ENCODE assay signal across 8 cellular contexts in the genomic region with DNA sequence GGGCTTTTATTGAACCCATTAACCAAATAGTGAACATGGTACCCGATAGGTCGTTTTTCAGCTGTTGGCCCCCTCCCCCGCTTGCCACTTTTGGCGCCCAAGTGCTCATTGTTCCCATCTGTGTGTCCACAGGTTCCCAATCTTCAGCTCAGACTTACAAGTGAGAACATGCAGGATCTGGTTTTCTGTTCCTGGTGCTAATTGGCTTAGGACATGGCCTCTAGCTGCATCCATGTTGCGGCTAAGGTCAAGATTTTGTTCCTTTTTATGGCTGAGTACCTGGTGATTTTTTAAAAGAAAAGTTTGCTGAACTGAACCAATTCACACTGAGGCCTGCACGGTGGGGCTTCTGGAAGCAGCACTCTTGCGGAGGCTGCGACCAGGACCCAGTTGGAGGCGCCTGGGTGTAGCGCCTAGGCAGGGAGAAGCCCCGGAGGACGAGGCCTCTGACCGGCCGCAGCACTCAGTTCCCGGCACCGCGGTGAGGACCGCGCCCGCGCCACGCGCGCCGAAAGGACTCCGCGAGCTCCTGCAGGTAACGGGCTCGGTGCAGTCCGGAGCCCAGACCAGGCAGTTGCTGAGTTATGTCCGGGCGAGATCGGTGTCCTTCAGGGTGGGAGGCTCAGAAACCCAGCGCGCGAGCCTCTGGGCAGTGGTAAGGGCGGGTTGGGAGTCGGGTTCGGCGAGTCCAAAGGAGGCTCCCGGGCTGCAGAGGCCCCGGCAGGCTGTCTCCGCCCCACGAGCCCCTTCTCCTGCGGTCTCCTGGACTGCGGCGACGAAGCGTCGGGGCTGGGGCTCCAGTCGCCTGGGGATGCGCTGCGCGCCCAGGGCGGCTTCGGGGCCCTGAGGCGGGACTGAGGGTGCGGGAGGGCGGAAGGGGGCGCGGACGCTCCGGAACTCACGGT. TPM values are rescaled to one million over a fixed set of nuclear protein-coding genes. Genes with fewer than 3 reads are reported as not detected.
A peak's percentile ranks its signal among the peaks of the same experiment; 100 is the strongest.
DNase-seq lines count a peak whose midpoint lies in the region; ATAC-seq and TF ChIP-seq lines count a peak whose summit lies in the region.

No MANE protein-coding gene starts in this region.

- BruUV-seq in IMR-90 (replicated peaks; lab: Mats Ljungman, UMichigan), result no TSS peak

- H3K4me3 Mint-ChIP-seq in CD14-positive monocyte, result peak overlapping the region; percentile 56 to 88

- no peak overlapping the region for H3K27ac Mint-ChIP-seq in CD14-positive monocyte

- no peak overlapping the region for H4K8ac ChIP-seq in IMR-90 (ENCODE audit: low read depth in 2 of 2, low read length in 2 of 2)

- no peak overlapping the region for H4K5ac ChIP-seq in IMR-90 (ENCODE audit: low read depth, low read length)

- H3K27ac ChIP-seq in IMR-90 (ENCODE audit: insufficient read depth, low read length), result no peak overlapping the region
- peak overlapping the region in 2 of 4 donors; percentile 75 to 85 for H3K27ac ChIP-seq in upper lobe of left lung

- H4K91ac ChIP-seq in IMR-90 (ENCODE audit: insufficient read depth, low read depth, low read length), result no peak overlapping the region

- no peaks in the 10 kb centered on the region; the same call in 1 of the 2 replicates for H3K9me1 ChIP-seq in IMR-90 (ENCODE audit: insufficient read depth, low read length)

- 0 out of 2 replicates have a peak overlapping the region, but pooled peaks have one; percentile 27 for H3K9ac ChIP-seq in IMR-90 (ENCODE audit: low read depth, low read length)

- H3K4me1 ChIP-seq in IMR-90 (ENCODE audit: control insufficient read depth, insufficient read depth, low read length) (no peaks in the 10 kb centered on the region; the same call in 1 of the 2 replicates), upper lobe of left lung (peaks cover 7 to 22% (median 19%) of the 10 kb centered on the region in 4 donors)

- intact Hi-C loops in CD14-positive monocyte (cut with micrococcal nuclease), result no loop called here
- intact Hi-C loops in IMR-90 (cut with micrococcal nuclease), result loop anchor here (2.0 kb wide), 1 partner anchor 14 kb away; no protein-coding TSS in a partner anchor

- peaks cover 16% of the 10 kb centered on the region for H3K4me1 Mint-ChIP-seq in CD14-positive monocyte

- 18% methylated on average over 29 of the region's 64 CpGs; no CpG with 5 or more reads in 1 of the 2 experiments for WGBS in IMR-90 (ENCODE audit: extremely low coverage in 2 of 2, insufficient read length in 1 of 2), 2 experiments
- WGBS in upper lobe of left lung, 2 donors, result 18 to 23% methylated on average over 23 to 25 of the region's 64 CpGs

- no peaks in the 10 kb centered on the region for H3K36me3 Mint-ChIP-seq in CD14-positive monocyte

- H3K79me1 ChIP-seq in IMR-90 (ENCODE audit: low read depth in 1 of 2, low read length in 2 of 2), result no peaks in the 10 kb centered on the region

- H3K56ac ChIP-seq in IMR-90 (ENCODE audit: extremely low read depth, insufficient read depth, low read length), result no peak overlapping the region

- dilution Hi-C loops in IMR-90 (cut with HindIII; ENCODE audit: low sequenced_read_pairs, unreplicated experiment), result no loop called here

- H3K36me3 ChIP-seq in IMR-90 (ENCODE audit: control insufficient read depth, insufficient read depth, low read length) (no peaks in the 10 kb centered on the region), upper lobe of left lung (no peaks in the 10 kb centered on the region)

- H3K9me3 Mint-ChIP-seq in CD14-positive monocyte, result peaks cover 0 to 20% (median 5%) of the 10 kb centered on the region in 7 donors

- H3K18ac ChIP-seq in IMR-90 (ENCODE audit: low read depth, low read length), result no peak overlapping the region

- H2AFZ ChIP-seq in IMR-90 (replicated peaks; ENCODE audit: low read length, poor library complexity), result peak overlapping the region; percentile 90

- H4K20me1 ChIP-seq in IMR-90 (ENCODE audit: insufficient read depth, low read length), result no peaks in the 10 kb centered on the region

- POLR2A ChIA-PET in IMR-90 (lab: Charles Lee; ENCODE audit: unreplicated experiment), result no interaction called here

- no peak for TF ChIP-seq POLR2A in IMR-90 (IDR thresholded peaks at IDR 0.05; ENCODE audit: low read depth, low read length)
- TF ChIP-seq POLR2A in upper lobe of left lung (IDR thresholded peaks at IDR 0.05), result no peak

- in situ Hi-C loops in IMR-90 (cut with MboI; ENCODE audit: low sequenced_read_pairs), result no loop called here

- no peak for TF ChIP-seq RAD21 in IMR-90 (IDR thresholded peaks at IDR 0.05; ENCODE audit: low read length)

- peaks cover 56 to 80% (median 66%) of the 10 kb centered on the region in 3 donors for H3K27me3 Mint-ChIP-seq in CD14-positive monocyte (ENCODE audit: low read depth in 3 of 3)

- no peak overlapping the region for H2AK5ac ChIP-seq in IMR-90 (ENCODE audit: low read depth, low read length)

- 0 out of 2 replicates have a peak overlapping the region, but pooled peaks have one; percentile 7 for H2BK20ac ChIP-seq in IMR-90 (ENCODE audit: low read depth, low read length)

- H2BK120ac ChIP-seq in IMR-90 (ENCODE audit: low read depth, low read length), result no peak overlapping the region

- DNase-seq in CD14-positive monocyte (ENCODE audit: low spot score) (no peak), IMR-90 (no peak), ecto neural progenitor cell (ENCODE audit: low spot score) (peak; percentile 70), lung microvascular endothelial cell (ENCODE audit: low read depth in 2 of 2) (peak; percentile 11 to 34), upper lobe of left lung (peak in 1 of 2 donors; percentile 89), NCI-H128 (lab: John Stamatoyannopoulos, UW; ENCODE audit: unreplicated experiment) (no peak)

- H3K27me3 ChIP-seq in IMR-90 (ENCODE audit: control insufficient read depth, insufficient read depth, low read length), result peaks cover 13% of the 10 kb centered on the region
- H3K27me3 ChIP-seq in upper lobe of left lung, result peaks cover 0 to 9% (median 4%) of the 10 kb centered on the region in 4 donors

- TF ChIP-seq CTCF in CD14-positive monocyte (IDR thresholded peaks at IDR 0.05), result no peak
- no peak for TF ChIP-seq CTCF in IMR-90 (conservative IDR thresholded peaks at IDR 0.05; ENCODE audit: low read depth, low read length)
- no peak for TF ChIP-seq CTCF in upper lobe of left lung (IDR thresholded peaks at IDR 0.05)

- H2BK5ac ChIP-seq in IMR-90 (ENCODE audit: low read depth, low read length, poor library complexity, severe bottlenecking), result no peak overlapping the region

- ATAC-seq in IMR-90 (ENCODE audit: low read depth) (peak; percentile 69), upper lobe of left lung (ENCODE audit: low FRiP score in 2 of 2) (peak; percentile 49 to 50), HG03135 (IDR thresholded peaks at IDR 0.05; ENCODE audit: unreplicated experiment) (no peak), GM21825 (IDR thresholded peaks at IDR 0.05; ENCODE audit: unreplicated experiment) (no peak)

- H3K9me3 ChIP-seq in IMR-90 (ENCODE audit: control insufficient read depth, insufficient read depth, low read length) (no peaks in the 10 kb centered on the region), upper lobe of left lung (no peaks in the 10 kb centered on the region)

- H3K4me2 ChIP-seq in IMR-90 (ENCODE audit: low read depth, low read length), result peak overlapping the region; percentile 96

- CTCF ChIA-PET in IMR-90 (lab: Yijun Ruan, JAX), result interaction anchor here (0.7 to 1.5 kb wide), 2 partner anchors 31 to 120 kb away, joined by 3 to 8 read pairs; no protein-coding TSS in a partner anchor

- peak overlapping the region; percentile 51 for H3K4me3 ChIP-seq in IMR-90 (ENCODE audit: insufficient read depth, low read depth, low read length)
- H3K4me3 ChIP-seq in upper lobe of left lung, result peak overlapping the region; percentile 52 to 65 (median 54)

- no peak overlapping the region; the same call in 1 of the 2 replicates for H3K23ac ChIP-seq in IMR-90 (ENCODE audit: low read depth, low read length)

- no peak overlapping the region for H3K4ac ChIP-seq in IMR-90 (ENCODE audit: low read depth, low read length)

- no peak for TF ChIP-seq EP300 in upper lobe of left lung (IDR thresholded peaks at IDR 0.05)

- H3K14ac ChIP-seq in IMR-90 (replicated peaks; ENCODE audit: low read depth, low read length), result no peak overlapping the region

- H2BK15ac ChIP-seq in IMR-90 (ENCODE audit: low read depth, low read length), result no peak overlapping the region

- no peak overlapping the region for H2AK9ac ChIP-seq in IMR-90 (replicated peaks; ENCODE audit: low read depth, low read length, poor library complexity)

TF ChIP-seq in IMR-90, 13 proteins besides CTCF, POLR2A, EP300 and RAD21:
- TF ChIP-seq MAZ (IDR thresholded peaks at IDR 0.05; ENCODE audit: borderline replicate concordance, low read depth, low read length), result no peak
- TF ChIP-seq MXI1 (IDR thresholded peaks at IDR 0.05; ENCODE audit: borderline replicate concordance, low read depth, low read length), result no peak
- no peak for TF ChIP-seq SMC3 (IDR thresholded peaks at IDR 0.05; ENCODE audit: low read depth, low read length)
TF ChIP-seq in IMR-90: peak in this region for 0.

RNA-seq across cellular contexts. Expression of gene SLC25A4, which starts 15.8 kb away (rescaled TPM):
- polyA plus RNA-seq in CD14-positive monocyte, result under 1 TPM in 1 of 2 donors, not detected in 1; 0.07 TPM
- total RNA-seq in IMR-90 (2012; rRNA removed), result 16.0 and 21.9 TPM in 2 replicates
- polyA plus RNA-seq in IMR-90 (2012; rRNA removed), result 19.9 and 21.6 TPM in 2 replicates
- 11.0 and 18.4 TPM in 2 replicates for polyA plus RNA-seq in IMR-90 (2012; cell fraction: cytosol; rRNA removed)
- 27.6 and 29.2 TPM in 2 replicates for polyA plus RNA-seq in IMR-90 (2012; cell fraction: nucleus; rRNA removed; ENCODE audit: low replicate concordance)
- 5.2 and 6.3 TPM in 2 replicates for total RNA-seq in lung microvascular endothelial cell
- 10 to 100 TPM; 11.5 to 46.1 (median 30.1) TPM for total RNA-seq in upper lobe of left lung

Comparison
In these comparisons a context has a peak if more than half of its experiments do, and no peak if none do; other contexts are left out.
1. DNase-seq: peak in ecto neural progenitor cell (single experiment) and lung microvascular endothelial cell (2 of 2); none in CD14-positive monocyte (single experiment), IMR-90 (single experiment) and NCI-H128 (single experiment).
2. ATAC-seq: peak in IMR-90 (single experiment) and upper lobe of left lung (2 of 2); none in HG03135 (single experiment) and GM21825 (single experiment).